Comparison of ENCODE assay signal across 20 cellular contexts in the genomic region with DNA sequence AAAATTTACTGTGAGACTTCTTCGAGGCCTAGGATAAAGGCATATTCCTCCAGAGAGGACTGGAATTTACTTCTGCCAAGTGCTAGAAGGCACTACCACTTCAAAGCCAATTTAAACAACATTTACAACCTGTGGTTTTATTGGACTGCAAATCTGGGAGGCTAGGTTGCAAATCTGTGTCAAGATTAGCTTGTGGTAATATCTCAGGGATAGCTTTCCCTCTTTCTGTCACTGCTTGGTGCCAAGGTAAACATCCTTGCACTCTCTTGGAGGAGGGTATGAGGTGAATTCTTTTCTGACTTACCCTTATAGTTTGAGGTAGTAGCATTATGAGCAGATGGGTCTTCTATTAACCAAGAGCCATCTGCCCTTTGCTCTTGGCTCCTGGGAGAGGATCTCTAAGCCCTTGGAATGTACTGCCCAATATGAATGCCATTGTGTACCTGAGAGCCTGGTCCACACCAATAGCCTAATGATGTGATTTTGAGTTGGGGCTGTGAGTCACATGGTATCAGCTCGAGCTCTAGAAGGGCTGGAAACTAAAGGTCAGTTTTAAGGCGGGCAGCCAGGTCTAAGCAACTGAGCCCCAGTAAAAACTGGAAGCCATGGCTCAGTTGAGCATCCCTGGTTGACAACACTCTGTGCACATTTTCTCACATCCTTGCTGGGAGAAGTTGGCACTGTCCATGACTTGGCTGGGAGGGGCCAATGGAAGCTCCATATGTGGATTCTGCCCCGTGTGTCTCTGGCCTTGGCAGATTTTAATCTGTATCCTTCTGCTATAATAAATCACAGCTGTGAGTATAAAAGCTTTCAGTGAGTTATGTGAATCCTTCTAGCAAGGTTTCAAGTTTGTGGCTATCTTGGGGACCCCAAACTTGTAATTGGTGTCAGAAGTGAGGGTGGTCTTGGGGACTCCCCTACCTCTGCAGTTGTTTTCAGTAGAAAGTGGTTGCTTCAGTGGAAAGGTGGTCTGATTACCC.
A peak's percentile ranks its signal among the peaks of the same experiment; 100 is the strongest.
DNase-seq lines count a peak whose midpoint lies in the region; ATAC-seq and TF ChIP-seq lines count a peak whose summit lies in the region.
"Had no signal": no experiment of that assay in that cellular context is flagged by ENCODE, and none has a peak within 500 bp of the region (broad histone marks: within the 10 kb centered on the region; RNA-seq: fewer than 3 reads in every experiment).

No MANE protein-coding gene starts in this region.

- TF ChIP-seq POLR2A in esophagus muscularis mucosa (IDR thresholded peaks at IDR 0.05; ENCODE audit: low read depth), result no peak

- H3K27ac ChIP-seq in esophagus muscularis mucosa (replicated peaks in 1 of 4), result no peak overlapping the region
- H3K27ac ChIP-seq: brain microvascular endothelial cell, HL-60, skin epidermis, upper lobe of right lung had no signal

- TF ChIP-seq EP300 in esophagus muscularis mucosa (IDR thresholded peaks at IDR 0.05), result no peak

- no peaks in the 10 kb centered on the region for H3K9me3 ChIP-seq in esophagus muscularis mucosa
- H3K9me3 ChIP-seq: upper lobe of right lung had no signal

- H3K4me3 ChIP-seq in esophagus muscularis mucosa, result no peak overlapping the region
- H3K4me3 ChIP-seq: GM12878, skin epidermis, upper lobe of right lung had no signal

- no peaks in the 10 kb centered on the region for H3K27me3 ChIP-seq in esophagus muscularis mucosa
- H3K27me3 ChIP-seq: brain microvascular endothelial cell, upper lobe of right lung had no signal

- H3K36me3 ChIP-seq in esophagus muscularis mucosa, result no peaks in the 10 kb centered on the region
- H3K36me3 ChIP-seq: brain microvascular endothelial cell, upper lobe of right lung had no signal

- peaks cover 0 to 21% (median 8%) of the 10 kb centered on the region in 4 donors for H3K4me1 ChIP-seq in esophagus muscularis mucosa
- H3K4me1 ChIP-seq: upper lobe of right lung had no signal

- ATAC-seq in HG03108 (IDR thresholded peaks at IDR 0.05; ENCODE audit: unreplicated experiment), result no peak
- no peak for ATAC-seq in Right ventricle myocardium superior (ENCODE audit: poor library complexity)
- ATAC-seq: GM12878, upper lobe of right lung had no signal

- DNase-seq in EH (ENCODE audit: low read depth) (peak; percentile 59), NCI-H226 (peak; percentile 91), esophagus muscularis mucosa (ENCODE audit: extremely low spot score) (peak; percentile 81), renal cortical epithelial cell (ENCODE audit: low read depth) (peak; percentile 83), Right ventricle myocardium superior (no peak)
- no peak for DNase-seq in activated naive CD4-positive, alpha-beta T cell treated with Interleukin-2 at 50 U/mL for 16 hours
- DNase-seq in stimulated activated CD4-positive, alpha-beta T cell treated with anti-CD3 and anti-CD28 coated beads, Interleukin-4, amount 100 ng/mL, for 4 hours, result no peak
- DNase-seq: activated CD8-positive, alpha-beta memory T cell treated with anti-CD3 and anti-CD28 coated beads, Interleukin-2, amount 50 U/mL, for 4 hours; activated naive CD4-positive, alpha-beta T cell; brain microvascular endothelial cell; C1 segment of cervical spinal cord; effector CD4-positive, alpha-beta T cell; HFFc6; NCI-H187 treated with DMSO at 0.1 percent for 48 hours; stimulated activated naive CD4-positive, alpha-beta T cell; upper lobe of right lung had no signal

- WGBS in esophagus muscularis mucosa, result 52% methylated on average over 3 of the region's 4 CpGs

- intact Hi-C loops in esophagus muscularis mucosa (cut with DNase I), result no loop called here
- intact Hi-C loops in Right ventricle myocardium superior (cut with DNase I), result no loop called here

- no peak for TF ChIP-seq CTCF in esophagus muscularis mucosa (IDR thresholded peaks at IDR 0.05)

Comparison
In these comparisons a context has a peak if more than half of its experiments do, and no peak if none do; other contexts are left out.
1. DNase-seq: peak in EH (single experiment), NCI-H226 (single experiment), esophagus muscularis mucosa (single experiment) and renal cortical epithelial cell (single experiment); none in activated naive CD4-positive, alpha-beta T cell treated with Interleukin-2 at 50 U/mL for 16 hours (single experiment), stimulated activated CD4-positive, alpha-beta T cell treated with anti-CD3 and anti-CD28 coated beads, Interleukin-4, amount 100 ng/mL, for 4 hours (0 of 2) and Right ventricle myocardium superior (single experiment).